28 cellular contexts compared by ENCODE assay signal in genomic region chr13:113309481-113309880, GRCh38. TPM values are rescaled to one million over a fixed set of nuclear protein-coding genes. Genes with fewer than 3 reads are reported as not detected.
"Had no signal": no experiment of that assay in that cellular context is flagged by ENCODE, and none has a peak within 500 bp of the region (broad histone marks: within the 10 kb centered on the region; RNA-seq: fewer than 3 reads in every experiment).

No MANE protein-coding gene starts in this region.

- H3K4me3 Mint-ChIP-seq: immature natural killer cell; naive thymus-derived CD8-positive, alpha-beta T cell; nephron; stimulated activated memory B cell treated with anti-CD40 and anti-IgM and Interleukin-4, amounts not matched to agents 10 μg/mL and 1 μg/mL and 100 μg/mL, for 72 hours; stimulated activated naive CD8-positive, alpha-beta T cell treated with anti-CD3 and anti-CD28 coated beads, Interleukin-15, amount 100 ng/mL, for 72 hours had no signal

- H3K27me3 ChIP-seq: heart left ventricle, pancreas, transverse colon, upper lobe of right lung had no signal

- H3K27ac Mint-ChIP-seq: immature natural killer cell; naive thymus-derived CD8-positive, alpha-beta T cell; nephron; stimulated activated memory B cell treated with anti-CD40 and anti-IgM and Interleukin-4, amounts not matched to agents 10 μg/mL and 1 μg/mL and 100 μg/mL, for 72 hours; stimulated activated naive CD8-positive, alpha-beta T cell treated with anti-CD3 and anti-CD28 coated beads, Interleukin-15, amount 100 ng/mL, for 72 hours had no signal

- H3K4me1 ChIP-seq: lower lobe of right lung, pancreas, prostate gland, upper lobe of right lung had no signal

- H3K27me3 Mint-ChIP-seq: naive thymus-derived CD8-positive, alpha-beta T cell; stimulated activated memory B cell treated with anti-CD40 and anti-IgM and Interleukin-4, amounts not matched to agents 10 μg/mL and 1 μg/mL and 100 μg/mL, for 72 hours; stimulated activated naive CD8-positive, alpha-beta T cell treated with anti-CD3 and anti-CD28 coated beads, Interleukin-15, amount 100 ng/mL, for 72 hours had no signal

- H3K9me3 ChIP-seq: heart left ventricle, lower lobe of right lung, pancreas, prostate gland, transverse colon, upper lobe of right lung had no signal

- H3K27ac ChIP-seq: heart left ventricle, lower lobe of right lung, pancreas, prostate gland, transverse colon, upper lobe of right lung had no signal

- DNase-seq: hypothalamus; immature natural killer cell; kidney; left colon; left ventricle myocardium superior; lower lobe of right lung; mammary epithelial cell; mesenchymal stem cell; naive thymus-derived CD8-positive, alpha-beta T cell; pancreas; retina; stimulated activated CD4-positive, alpha-beta T cell treated with anti-CD3 and anti-CD28 coated beads, Interleukin-1b, Interleukin-23, amount 100 ng/mL, for 48 hours; stimulated activated CD4-positive, alpha-beta T cell treated with anti-CD3 and anti-CD28 coated beads, Interleukin-2, amount 100 ng/mL, for 48 hours; stimulated activated CD4-positive, alpha-beta T cell treated with anti-CD3 and anti-CD28 coated beads, Interleukin-4, amount 100 ng/mL, for 4 hours; stimulated activated CD8-positive, alpha-beta memory T cell treated with anti-CD3 and anti-CD28 coated beads, Interleukin-4, amount 100 ng/mL, for 48 hours; stimulated activated naive CD4-positive, alpha-beta T cell treated with Interleukin-2 at 50 U/mL for 16 hours; stimulated activated naive CD8-positive, alpha-beta T cell treated with anti-CD3 and anti-CD28 coated beads, Interleukin-15, amount 100 ng/mL, for 72 hours; substantia nigra; transverse colon; upper lobe of right lung had no signal

- H3K4me1 Mint-ChIP-seq: nephron had no signal

- H3K9me3 Mint-ChIP-seq: immature natural killer cell; naive thymus-derived CD8-positive, alpha-beta T cell; nephron; stimulated activated memory B cell treated with anti-CD40 and anti-IgM and Interleukin-4, amounts not matched to agents 10 μg/mL and 1 μg/mL and 100 μg/mL, for 72 hours; stimulated activated naive CD8-positive, alpha-beta T cell treated with anti-CD3 and anti-CD28 coated beads, Interleukin-15, amount 100 ng/mL, for 72 hours had no signal

- ATAC-seq: heart left ventricle; left colon; left ventricle myocardium superior; lower lobe of right lung; naive thymus-derived CD8-positive, alpha-beta T cell; pancreas; right cardiac atrium; stimulated activated memory B cell treated with anti-CD40 and anti-IgM and Interleukin-4, amounts not matched to agents 10 μg/mL and 1 μg/mL and 100 μg/mL, for 72 hours; stimulated activated naive CD8-positive, alpha-beta T cell treated with anti-CD3 and anti-CD28 coated beads, Interleukin-15, amount 100 ng/mL, for 72 hours; upper lobe of right lung had no signal

- FAIRE-seq: islet of Langerhans, kidney, pancreas, urothelium cell line had no signal

- H3K4me2 ChIP-seq: smooth muscle cell had no signal

- H3K4me3 ChIP-seq: heart left ventricle, lower lobe of right lung, pancreas, prostate gland, smooth muscle cell, transverse colon, upper lobe of right lung had no signal

RNA-seq across cellular contexts. Expression of gene GRTP1, which starts 54.4 kb away (rescaled TPM):
- total RNA-seq: naive thymus-derived CD8-positive, alpha-beta T cell had no signal
- polyA plus RNA-seq: naive thymus-derived CD8-positive, alpha-beta T cell had no signal
